In the genomic region with DNA sequence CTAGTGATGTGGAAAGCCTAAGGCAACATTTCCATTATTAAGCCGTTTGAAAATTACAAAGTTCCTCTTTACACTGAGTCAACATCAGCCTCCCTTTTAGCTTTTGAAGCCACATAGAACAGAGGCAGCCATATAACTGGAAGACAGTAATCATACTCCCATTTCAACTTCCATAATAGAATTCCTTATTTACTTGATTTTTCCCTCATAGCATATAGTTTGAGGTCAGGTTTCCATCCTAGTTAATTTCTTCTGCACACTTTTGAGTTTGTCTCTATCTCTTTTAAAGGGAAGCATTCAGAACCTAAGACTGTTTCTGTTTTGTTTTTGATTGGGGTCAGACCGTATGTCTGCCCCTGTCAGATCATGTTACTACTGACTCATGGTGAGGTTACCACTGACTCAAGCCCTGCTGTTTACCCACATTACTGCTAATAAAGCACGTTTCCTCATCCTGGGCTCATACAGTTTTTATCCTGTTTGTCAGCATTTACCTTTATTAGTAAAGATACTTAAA, we compare ENCODE assay signal across 1 cellular context.
TF ChIP-seq lines count a peak whose summit lies in the region.

No MANE protein-coding gene starts in this region.

TF ChIP-seq in HepG2, 621 proteins besides CTCF, POLR2A, EP300 and RAD21 (continued from another document and continues in another):
- TF ChIP-seq FOXK1 (CRISPR knock-in tag; IDR thresholded peaks at IDR 0.05; ENCODE audit: borderline replicate concordance, low read depth) (peak; percentile 80; the same call in 1 of the 2 replicates), BHLHE40 (IDR thresholded peaks at IDR 0.05; ENCODE audit: low read length) (peak; percentile 65; the same call in 1 of the 2 replicates), NFRKB (IDR thresholded peaks at IDR 0.05) (no peak), FOSL2 (CRISPR knock-in tag; IDR thresholded peaks at IDR 0.05) (peak; percentile 96), ZFP37 (CRISPR knock-in tag; IDR thresholded peaks at IDR 0.05; ENCODE audit: borderline replicate concordance) (no peak), REPIN1 (CRISPR knock-in tag; IDR thresholded peaks at IDR 0.05; ENCODE audit: borderline replicate concordance, low read depth) (no peak), KLF12 (CRISPR knock-in tag; IDR thresholded peaks at IDR 0.05; ENCODE audit: borderline replicate concordance) (no peak), ZNF136 (CRISPR knock-in tag; IDR thresholded peaks at IDR 0.05; ENCODE audit: low read depth) (no peak), CEBPG (CRISPR knock-in tag; IDR thresholded peaks at IDR 0.05) (0 out of 2 replicates have a peak, but pooled peaks have one; percentile 6), ZNF703 (CRISPR knock-in tag; IDR thresholded peaks at IDR 0.05; ENCODE audit: borderline replicate concordance) (no peak), HMG20A (CRISPR knock-in tag; IDR thresholded peaks at IDR 0.05; ENCODE audit: borderline replicate concordance) (peak; percentile 71; the same call in 1 of the 2 replicates), IRX3 (CRISPR knock-in tag; IDR thresholded peaks at IDR 0.05; ENCODE audit: borderline replicate concordance, low read depth) (no peak), NFYC (CRISPR knock-in tag; IDR thresholded peaks at IDR 0.05) (no peak), SIX4 (CRISPR knock-in tag; IDR thresholded peaks at IDR 0.05) (peak; percentile 95), NR1H2 (CRISPR knock-in tag; IDR thresholded peaks at IDR 0.05; ENCODE audit: borderline replicate concordance, low read depth) (no peak), STAG1 (CRISPR knock-in tag; IDR thresholded peaks at IDR 0.05) (peak; percentile 2; the same call in 1 of the 2 replicates), FOXO1 (CRISPR knock-in tag; IDR thresholded peaks at IDR 0.05) (peak; percentile 63; the same call in 1 of the 2 replicates), KLF6 (CRISPR knock-in tag; IDR thresholded peaks at IDR 0.05) (peak; percentile 34; the same call in 1 of the 2 replicates), TCF12 (IDR thresholded peaks at IDR 0.05) (no peak), TCF12 (CRISPR knock-in tag; IDR thresholded peaks at IDR 0.05) (no peak), THAP11 (CRISPR knock-in tag; IDR thresholded peaks at IDR 0.05) (no peak), NR2F2 (IDR thresholded peaks at IDR 0.05; ENCODE audit: borderline replicate concordance, low read depth) (0 out of 2 replicates have a peak, but pooled peaks have one; percentile 24), ZBTB20 (CRISPR knock-in tag; IDR thresholded peaks at IDR 0.05; ENCODE audit: borderline replicate concordance, low read depth) (peak; percentile 48; the same call in 1 of the 2 replicates), ZKSCAN8 (CRISPR knock-in tag; IDR thresholded peaks at IDR 0.05; ENCODE audit: borderline replicate concordance) (0 out of 2 replicates have a peak, but pooled peaks have one; percentile 62), MTA1 (CRISPR knock-in tag; IDR thresholded peaks at IDR 0.05; ENCODE audit: borderline replicate concordance) (no peak), ZNF383 (CRISPR knock-in tag; IDR thresholded peaks at IDR 0.05; ENCODE audit: borderline replicate concordance) (no peak), GATAD2A (CRISPR knock-in tag; IDR thresholded peaks at IDR 0.05) (peak; percentile 73), CHD4 (IDR thresholded peaks at IDR 0.05; ENCODE audit: borderline replicate concordance, low read length) (peak; percentile 40; the same call in 1 of the 2 replicates), PPARG (CRISPR knock-in tag; conservative IDR thresholded peaks at IDR 0.05) (peak; percentile 39; the same call in 1 of the 2 replicates), SALL1 (CRISPR knock-in tag; IDR thresholded peaks at IDR 0.05) (peak; percentile 14; the same call in 1 of the 2 replicates), FOXA1 (IDR thresholded peaks at IDR 0.05) (no peak; the same call in 1 of the 2 replicates), FOXA1 (CRISPR knock-in tag; IDR thresholded peaks at IDR 0.05) (peak; percentile 74), MAFF (IDR thresholded peaks at IDR 0.05; ENCODE audit: low read depth, low read length) (peak; percentile 63), ZNF605 (CRISPR knock-in tag; IDR thresholded peaks at IDR 0.05) (no peak), NCOA2 (CRISPR knock-in tag; IDR thresholded peaks at IDR 0.05) (peak; percentile 55), TBX2 (CRISPR knock-in tag; IDR thresholded peaks at IDR 0.05; ENCODE audit: borderline replicate concordance) (no peak)
- TF ChIP-seq, protein P1, sequence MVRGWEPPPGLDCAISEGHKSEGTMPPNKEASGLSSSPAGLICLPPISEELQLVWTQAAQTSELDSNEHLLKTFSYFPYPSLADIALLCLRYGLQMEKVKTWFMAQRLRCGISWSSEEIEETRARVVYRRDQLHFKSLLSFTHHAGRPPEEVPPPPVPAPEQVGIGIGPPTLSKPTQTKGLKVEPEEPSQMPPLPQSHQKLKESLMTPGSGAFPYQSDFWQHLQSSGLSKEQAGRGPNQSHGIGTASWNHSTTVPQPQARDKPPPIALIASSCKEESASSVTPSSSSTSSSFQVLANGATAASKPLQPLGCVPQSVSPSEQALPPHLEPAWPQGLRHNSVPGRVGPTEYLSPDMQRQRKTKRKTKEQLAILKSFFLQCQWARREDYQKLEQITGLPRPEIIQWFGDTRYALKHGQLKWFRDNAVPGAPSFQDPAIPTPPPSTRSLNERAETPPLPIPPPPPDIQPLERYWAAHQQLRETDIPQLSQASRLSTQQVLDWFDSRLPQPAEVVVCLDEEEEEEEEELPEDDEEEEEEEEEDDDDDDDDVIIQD (CRISPR knock-in tag; IDR thresholded peaks at IDR 0.05; ENCODE audit: low read depth): peak; percentile 12
- TF ChIP-seq, protein P2, sequence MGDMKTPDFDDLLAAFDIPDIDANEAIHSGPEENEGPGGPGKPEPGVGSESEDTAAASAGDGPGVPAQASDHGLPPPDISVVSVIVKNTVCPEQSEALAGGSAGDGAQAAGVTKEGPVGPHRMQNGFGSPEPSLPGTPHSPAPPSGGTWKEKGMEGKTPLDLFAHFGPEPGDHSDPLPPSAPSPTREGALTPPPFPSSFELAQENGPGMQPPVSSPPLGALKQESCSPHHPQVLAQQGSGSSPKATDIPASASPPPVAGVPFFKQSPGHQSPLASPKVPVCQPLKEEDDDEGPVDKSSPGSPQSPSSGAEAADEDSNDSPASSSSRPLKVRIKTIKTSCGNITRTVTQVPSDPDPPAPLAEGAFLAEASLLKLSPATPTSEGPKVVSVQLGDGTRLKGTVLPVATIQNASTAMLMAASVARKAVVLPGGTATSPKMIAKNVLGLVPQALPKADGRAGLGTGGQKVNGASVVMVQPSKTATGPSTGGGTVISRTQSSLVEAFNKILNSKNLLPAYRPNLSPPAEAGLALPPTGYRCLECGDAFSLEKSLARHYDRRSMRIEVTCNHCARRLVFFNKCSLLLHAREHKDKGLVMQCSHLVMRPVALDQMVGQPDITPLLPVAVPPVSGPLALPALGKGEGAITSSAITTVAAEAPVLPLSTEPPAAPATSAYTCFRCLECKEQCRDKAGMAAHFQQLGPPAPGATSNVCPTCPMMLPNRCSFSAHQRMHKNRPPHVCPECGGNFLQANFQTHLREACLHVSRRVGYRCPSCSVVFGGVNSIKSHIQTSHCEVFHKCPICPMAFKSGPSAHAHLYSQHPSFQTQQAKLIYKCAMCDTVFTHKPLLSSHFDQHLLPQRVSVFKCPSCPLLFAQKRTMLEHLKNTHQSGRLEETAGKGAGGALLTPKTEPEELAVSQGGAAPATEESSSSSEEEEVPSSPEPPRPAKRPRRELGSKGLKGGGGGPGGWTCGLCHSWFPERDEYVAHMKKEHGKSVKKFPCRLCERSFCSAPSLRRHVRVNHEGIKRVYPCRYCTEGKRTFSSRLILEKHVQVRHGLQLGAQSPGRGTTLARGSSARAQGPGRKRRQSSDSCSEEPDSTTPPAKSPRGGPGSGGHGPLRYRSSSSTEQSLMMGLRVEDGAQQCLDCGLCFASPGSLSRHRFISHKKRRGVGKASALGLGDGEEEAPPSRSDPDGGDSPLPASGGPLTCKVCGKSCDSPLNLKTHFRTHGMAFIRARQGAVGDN (CRISPR knock-in tag; IDR thresholded peaks at IDR 0.05): no peak
- TF ChIP-seq, protein P3, sequence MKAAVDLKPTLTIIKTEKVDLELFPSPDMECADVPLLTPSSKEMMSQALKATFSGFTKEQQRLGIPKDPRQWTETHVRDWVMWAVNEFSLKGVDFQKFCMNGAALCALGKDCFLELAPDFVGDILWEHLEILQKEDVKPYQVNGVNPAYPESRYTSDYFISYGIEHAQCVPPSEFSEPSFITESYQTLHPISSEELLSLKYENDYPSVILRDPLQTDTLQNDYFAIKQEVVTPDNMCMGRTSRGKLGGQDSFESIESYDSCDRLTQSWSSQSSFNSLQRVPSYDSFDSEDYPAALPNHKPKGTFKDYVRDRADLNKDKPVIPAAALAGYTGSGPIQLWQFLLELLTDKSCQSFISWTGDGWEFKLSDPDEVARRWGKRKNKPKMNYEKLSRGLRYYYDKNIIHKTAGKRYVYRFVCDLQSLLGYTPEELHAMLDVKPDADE (CRISPR knock-in tag; IDR thresholded peaks at IDR 0.05): no peak
- TF ChIP-seq, protein P4, sequence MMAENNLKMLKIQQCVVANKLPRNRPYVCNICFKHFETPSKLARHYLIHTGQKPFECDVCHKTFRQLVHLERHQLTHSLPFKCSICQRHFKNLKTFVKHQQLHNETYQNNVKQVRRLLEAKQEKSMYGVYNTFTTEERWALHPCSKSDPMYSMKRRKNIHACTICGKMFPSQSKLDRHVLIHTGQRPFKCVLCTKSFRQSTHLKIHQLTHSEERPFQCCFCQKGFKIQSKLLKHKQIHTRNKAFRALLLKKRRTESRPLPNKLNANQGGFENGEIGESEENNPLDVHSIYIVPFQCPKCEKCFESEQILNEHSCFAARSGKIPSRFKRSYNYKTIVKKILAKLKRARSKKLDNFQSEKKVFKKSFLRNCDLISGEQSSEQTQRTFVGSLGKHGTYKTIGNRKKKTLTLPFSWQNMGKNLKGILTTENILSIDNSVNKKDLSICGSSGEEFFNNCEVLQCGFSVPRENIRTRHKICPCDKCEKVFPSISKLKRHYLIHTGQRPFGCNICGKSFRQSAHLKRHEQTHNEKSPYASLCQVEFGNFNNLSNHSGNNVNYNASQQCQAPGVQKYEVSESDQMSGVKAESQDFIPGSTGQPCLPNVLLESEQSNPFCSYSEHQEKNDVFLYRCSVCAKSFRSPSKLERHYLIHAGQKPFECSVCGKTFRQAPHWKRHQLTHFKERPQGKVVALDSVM (CRISPR knock-in tag; IDR thresholded peaks at IDR 0.05): peak; percentile 55
- TF ChIP-seq, protein P5, sequence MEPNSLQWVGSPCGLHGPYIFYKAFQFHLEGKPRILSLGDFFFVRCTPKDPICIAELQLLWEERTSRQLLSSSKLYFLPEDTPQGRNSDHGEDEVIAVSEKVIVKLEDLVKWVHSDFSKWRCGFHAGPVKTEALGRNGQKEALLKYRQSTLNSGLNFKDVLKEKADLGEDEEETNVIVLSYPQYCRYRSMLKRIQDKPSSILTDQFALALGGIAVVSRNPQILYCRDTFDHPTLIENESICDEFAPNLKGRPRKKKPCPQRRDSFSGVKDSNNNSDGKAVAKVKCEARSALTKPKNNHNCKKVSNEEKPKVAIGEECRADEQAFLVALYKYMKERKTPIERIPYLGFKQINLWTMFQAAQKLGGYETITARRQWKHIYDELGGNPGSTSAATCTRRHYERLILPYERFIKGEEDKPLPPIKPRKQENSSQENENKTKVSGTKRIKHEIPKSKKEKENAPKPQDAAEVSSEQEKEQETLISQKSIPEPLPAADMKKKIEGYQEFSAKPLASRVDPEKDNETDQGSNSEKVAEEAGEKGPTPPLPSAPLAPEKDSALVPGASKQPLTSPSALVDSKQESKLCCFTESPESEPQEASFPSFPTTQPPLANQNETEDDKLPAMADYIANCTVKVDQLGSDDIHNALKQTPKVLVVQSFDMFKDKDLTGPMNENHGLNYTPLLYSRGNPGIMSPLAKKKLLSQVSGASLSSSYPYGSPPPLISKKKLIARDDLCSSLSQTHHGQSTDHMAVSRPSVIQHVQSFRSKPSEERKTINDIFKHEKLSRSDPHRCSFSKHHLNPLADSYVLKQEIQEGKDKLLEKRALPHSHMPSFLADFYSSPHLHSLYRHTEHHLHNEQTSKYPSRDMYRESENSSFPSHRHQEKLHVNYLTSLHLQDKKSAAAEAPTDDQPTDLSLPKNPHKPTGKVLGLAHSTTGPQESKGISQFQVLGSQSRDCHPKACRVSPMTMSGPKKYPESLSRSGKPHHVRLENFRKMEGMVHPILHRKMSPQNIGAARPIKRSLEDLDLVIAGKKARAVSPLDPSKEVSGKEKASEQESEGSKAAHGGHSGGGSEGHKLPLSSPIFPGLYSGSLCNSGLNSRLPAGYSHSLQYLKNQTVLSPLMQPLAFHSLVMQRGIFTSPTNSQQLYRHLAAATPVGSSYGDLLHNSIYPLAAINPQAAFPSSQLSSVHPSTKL (CRISPR knock-in tag; IDR thresholded peaks at IDR 0.05): peak; percentile 66
- TF ChIP-seq, protein P6, sequence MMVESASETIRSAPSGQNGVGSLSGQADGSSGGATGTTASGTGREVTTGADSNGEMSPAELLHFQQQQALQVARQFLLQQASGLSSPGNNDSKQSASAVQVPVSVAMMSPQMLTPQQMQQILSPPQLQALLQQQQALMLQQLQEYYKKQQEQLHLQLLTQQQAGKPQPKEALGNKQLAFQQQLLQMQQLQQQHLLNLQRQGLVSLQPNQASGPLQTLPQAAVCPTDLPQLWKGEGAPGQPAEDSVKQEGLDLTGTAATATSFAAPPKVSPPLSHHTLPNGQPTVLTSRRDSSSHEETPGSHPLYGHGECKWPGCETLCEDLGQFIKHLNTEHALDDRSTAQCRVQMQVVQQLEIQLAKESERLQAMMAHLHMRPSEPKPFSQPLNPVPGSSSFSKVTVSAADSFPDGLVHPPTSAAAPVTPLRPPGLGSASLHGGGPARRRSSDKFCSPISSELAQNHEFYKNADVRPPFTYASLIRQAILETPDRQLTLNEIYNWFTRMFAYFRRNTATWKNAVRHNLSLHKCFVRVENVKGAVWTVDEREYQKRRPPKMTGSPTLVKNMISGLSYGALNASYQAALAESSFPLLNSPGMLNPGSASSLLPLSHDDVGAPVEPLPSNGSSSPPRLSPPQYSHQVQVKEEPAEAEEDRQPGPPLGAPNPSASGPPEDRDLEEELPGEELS (CRISPR knock-in tag; IDR thresholded peaks at IDR 0.05): peak; percentile 52; the same call in 1 of the 2 replicates
- TF ChIP-seq, protein P7, sequence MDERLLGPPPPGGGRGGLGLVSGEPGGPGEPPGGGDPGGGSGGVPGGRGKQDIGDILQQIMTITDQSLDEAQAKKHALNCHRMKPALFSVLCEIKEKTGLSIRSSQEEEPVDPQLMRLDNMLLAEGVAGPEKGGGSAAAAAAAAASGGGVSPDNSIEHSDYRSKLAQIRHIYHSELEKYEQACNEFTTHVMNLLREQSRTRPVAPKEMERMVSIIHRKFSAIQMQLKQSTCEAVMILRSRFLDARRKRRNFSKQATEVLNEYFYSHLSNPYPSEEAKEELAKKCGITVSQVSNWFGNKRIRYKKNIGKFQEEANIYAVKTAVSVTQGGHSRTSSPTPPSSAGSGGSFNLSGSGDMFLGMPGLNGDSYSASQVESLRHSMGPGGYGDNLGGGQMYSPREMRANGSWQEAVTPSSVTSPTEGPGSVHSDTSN (CRISPR knock-in tag; IDR thresholded peaks at IDR 0.05): 0 out of 2 replicates have a peak, but pooled peaks have one; percentile 15
